Comparison of ENCODE assay signal across 30 cellular contexts in the genomic region with DNA sequence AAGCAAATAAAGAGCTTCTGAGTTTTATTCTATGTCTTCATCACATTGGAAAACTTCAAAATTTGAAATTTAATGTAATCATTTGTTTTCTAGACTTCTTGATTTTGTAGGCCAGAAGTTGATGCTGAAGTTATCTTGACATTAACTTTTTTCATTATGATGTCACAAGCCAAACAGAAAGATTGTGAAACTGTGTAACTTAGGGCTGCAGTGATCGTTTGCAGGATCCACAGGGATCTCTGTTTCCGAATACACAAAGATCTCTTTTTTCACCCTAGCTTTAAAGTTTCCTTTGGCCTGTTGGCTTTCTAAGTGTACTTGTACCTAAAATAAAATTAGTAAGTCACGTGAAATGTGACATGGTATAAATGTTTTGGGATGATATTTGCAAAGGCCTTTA.
A peak's percentile ranks its signal among the peaks of the same experiment; 100 is the strongest.
DNase-seq lines count a peak whose midpoint lies in the region; ATAC-seq and TF ChIP-seq lines count a peak whose summit lies in the region.
"Had no signal": no experiment of that assay in that cellular context is flagged by ENCODE, and none has a peak within 500 bp of the region (broad histone marks: within the 10 kb centered on the region; RNA-seq: fewer than 3 reads in every experiment).

No MANE protein-coding gene starts in this region.

- DNase-seq in Right ventricle myocardium inferior (ENCODE audit: missing footprints): no peak
- DNase-seq in cardiac septum (ENCODE audit: low spot score): no peak
- peak; percentile 7 for DNase-seq in SK-MEL-5 (ENCODE audit: low read depth, low spot score)
- peak; percentile 49 for DNase-seq in fibroblast of pulmonary artery (ENCODE audit: low read depth)
- DNase-seq in stromal cell of bone marrow (ENCODE audit: low read depth): peak; percentile 20
- no peak for DNase-seq in T-helper 9 cell
- DNase-seq in activated CD8-positive, alpha-beta T cell treated with anti-CD3 and anti-CD28 coated beads, Interleukin-2, amount 10 ng/mL, durations not matched to agents 7 days and 5 days: no peak
- DNase-seq in brain microvascular endothelial cell: no peak
- DNase-seq: 8988T; activated CD4-positive, alpha-beta T cell treated with anti-CD3 and anti-CD28 coated beads for 36 hours; activated CD8-positive, alpha-beta memory T cell treated with anti-CD3 and anti-CD28 coated beads for 24 hours; activated effector memory CD4-positive, alpha-beta T cell treated with Interleukin-2 at 50 U/mL for 16 hours; CD8-positive, alpha-beta T cell; central memory CD4-positive, alpha-beta T cell; DMS153; dorsolateral prefrontal cortex; glutamatergic neuron; kidney; NCI-H2029 treated with DMSO at 0.1 percent for 48 hours; NCI-H69; stimulated activated naive CD4-positive, alpha-beta T cell treated with Interleukin-2 at 50 U/mL for 16 hours; T-helper 2 cell; testis; uterus had no signal

- CTCF ChIA-PET in activated CD8-positive, alpha-beta T cell treated with anti-CD3 and anti-CD28 coated beads, Interleukin-2, amount 10 ng/mL, durations not matched to agents 7 days and 5 days (lab: Charles Lee): no interaction called here

- no peak overlapping the region for H3K27ac ChIP-seq in brain microvascular endothelial cell
- H3K27ac ChIP-seq: ascending aorta, dorsolateral prefrontal cortex, prostate gland, SK-N-MC, testis, uterus had no signal

- in situ Hi-C loops in SK-MEL-5 (cut with HindIII; ENCODE audit: low pct_unique_long_range_greater_than_20kb, low sequenced_read_pairs): no loop called here
- in situ Hi-C loops in brain microvascular endothelial cell (cut with HindIII; ENCODE audit: low pct_ligation_motif_present, low sequenced_read_pairs): no loop called here

- H3K36me3 Mint-ChIP-seq in activated CD8-positive, alpha-beta T cell treated with anti-CD3 and anti-CD28 coated beads, Interleukin-2, amount 10 ng/mL, durations not matched to agents 7 days and 5 days (ENCODE audit: low read depth): no peaks in the 10 kb centered on the region
- H3K36me3 Mint-ChIP-seq: activated naive CD8-positive, alpha-beta T cell; CD8-positive, alpha-beta T cell had no signal

- POLR2A ChIA-PET in activated CD8-positive, alpha-beta T cell treated with anti-CD3 and anti-CD28 coated beads, Interleukin-2, amount 10 ng/mL, durations not matched to agents 7 days and 5 days (lab: Charles Lee): no interaction called here

- H3K27me3 ChIP-seq in brain microvascular endothelial cell (replicated peaks): no peaks in the 10 kb centered on the region
- H3K27me3 ChIP-seq: ascending aorta, dorsolateral prefrontal cortex, testis, uterus had no signal

- H3K9me3 Mint-ChIP-seq in activated CD8-positive, alpha-beta T cell treated with anti-CD3 and anti-CD28 coated beads, Interleukin-2, amount 10 ng/mL, durations not matched to agents 7 days and 5 days (ENCODE audit: insufficient read depth): no peaks in the 10 kb centered on the region

- no peak overlapping the region for H3K27ac Mint-ChIP-seq in activated CD8-positive, alpha-beta T cell treated with anti-CD3 and anti-CD28 coated beads, Interleukin-2, amount 10 ng/mL, durations not matched to agents 7 days and 5 days
- H3K27ac Mint-ChIP-seq: activated CD4-positive, alpha-beta T cell treated with anti-CD3 and anti-CD28 coated beads for 36 hours; activated naive CD8-positive, alpha-beta T cell; B cell; CD8-positive, alpha-beta T cell had no signal

- H3K4me3 ChIP-seq in fibroblast of pulmonary artery (replicated peaks; ENCODE audit: low read depth, low read length): no peak overlapping the region
- H3K4me3 ChIP-seq in brain microvascular endothelial cell (ENCODE audit: low read depth, low read length): no peak overlapping the region
- H3K4me3 ChIP-seq: HAP-1, prostate gland, SK-N-MC, testis, uterus had no signal

- no peaks in the 10 kb centered on the region for H3K27me3 Mint-ChIP-seq in activated CD8-positive, alpha-beta T cell treated with anti-CD3 and anti-CD28 coated beads, Interleukin-2, amount 10 ng/mL, durations not matched to agents 7 days and 5 days (ENCODE audit: low read depth)
- H3K27me3 Mint-ChIP-seq: activated CD4-positive, alpha-beta T cell treated with anti-CD3 and anti-CD28 coated beads for 36 hours; activated naive CD8-positive, alpha-beta T cell; B cell had no signal

- no peaks in the 10 kb centered on the region for H3K36me3 ChIP-seq in brain microvascular endothelial cell (replicated peaks)
- H3K36me3 ChIP-seq: ascending aorta, HAP-1, prostate gland, uterus had no signal

- H3K4me1 Mint-ChIP-seq in activated CD8-positive, alpha-beta T cell treated with anti-CD3 and anti-CD28 coated beads, Interleukin-2, amount 10 ng/mL, durations not matched to agents 7 days and 5 days (ENCODE audit: low read depth): peaks cover 2% of the 10 kb centered on the region
- H3K4me1 Mint-ChIP-seq: B cell had no signal

- intact Hi-C loops in Right ventricle myocardium inferior (cut with DNase I): no loop called here
- intact Hi-C loops in cardiac septum (cut with DNase I): no loop called here

- TF ChIP-seq CTCF in fibroblast of pulmonary artery (IDR thresholded peaks at IDR 0.05; ENCODE audit: low read length, missing control alignments) (no peak), brain microvascular endothelial cell (IDR thresholded peaks at IDR 0.05; ENCODE audit: low read depth, low read length, missing control alignments) (no peak)

- no peak overlapping the region for H3K4me3 Mint-ChIP-seq in activated CD8-positive, alpha-beta T cell treated with anti-CD3 and anti-CD28 coated beads, Interleukin-2, amount 10 ng/mL, durations not matched to agents 7 days and 5 days
- H3K4me3 Mint-ChIP-seq: activated CD4-positive, alpha-beta T cell treated with anti-CD3 and anti-CD28 coated beads for 36 hours; activated naive CD8-positive, alpha-beta T cell; B cell; CD8-positive, alpha-beta T cell had no signal

- peak; percentile 44 for ATAC-seq in Right ventricle myocardium inferior
- no peak for ATAC-seq in activated CD8-positive, alpha-beta T cell treated with anti-CD3 and anti-CD28 coated beads, Interleukin-2, amount 10 ng/mL, durations not matched to agents 7 days and 5 days
- ATAC-seq: activated CD4-positive, alpha-beta T cell treated with anti-CD3 and anti-CD28 coated beads for 36 hours; CD8-positive, alpha-beta T cell had no signal

Comparison
In these comparisons a context has a peak if more than half of its experiments do, and no peak if none do; other contexts are left out.
1. DNase-seq: peak in SK-MEL-5 (single experiment), fibroblast of pulmonary artery (single experiment) and stromal cell of bone marrow (single experiment); none in Right ventricle myocardium inferior (single experiment), cardiac septum (single experiment), T-helper 9 cell (single experiment), activated CD8-positive, alpha-beta T cell treated with anti-CD3 and anti-CD28 coated beads, Interleukin-2, amount 10 ng/mL, durations not matched to agents 7 days and 5 days (single experiment) and brain microvascular endothelial cell (single experiment).